19 cellular contexts compared by ENCODE assay signal in genomic region chr17:1792495-1793446, GRCh38. TPM values are rescaled to one million over a fixed set of nuclear protein-coding genes. Genes with fewer than 3 reads are reported as not detected.
A peak's percentile ranks its signal among the peaks of the same experiment; 100 is the strongest.
DNase-seq lines count a peak whose midpoint lies in the region; ATAC-seq and TF ChIP-seq lines count a peak whose summit lies in the region.
"Had no signal": no experiment of that assay in that cellular context is flagged by ENCODE, and none has a peak within 500 bp of the region (broad histone marks: within the 10 kb centered on the region; RNA-seq: fewer than 3 reads in every experiment).

No MANE protein-coding gene starts in this region.

- H3K4me1 Mint-ChIP-seq in activated T-cell treated with anti-CD3 and anti-CD28 coated beads, Interleukin-2, amount 50 U/mL, for 24 hours (ENCODE audit: low read depth) = peaks cover 17% of the 10 kb centered on the region
- H3K4me1 Mint-ChIP-seq in activated CD8-positive, alpha-beta T cell treated with anti-CD3 and anti-CD28 coated beads for 36 hours (ENCODE audit: low read depth) = peaks cover 10% of the 10 kb centered on the region

- H3K4me3 Mint-ChIP-seq in activated T-cell treated with anti-CD3 and anti-CD28 coated beads, Interleukin-2, amount 50 U/mL, for 24 hours = no peak overlapping the region
- no peak overlapping the region for H3K4me3 Mint-ChIP-seq in activated CD8-positive, alpha-beta T cell treated with anti-CD3 and anti-CD28 coated beads for 36 hours
- H3K4me3 Mint-ChIP-seq: activated CD4-positive, alpha-beta T cell treated with anti-CD3 and anti-CD28 coated beads for 36 hours; CD8-positive, alpha-beta memory T cell; natural killer cell; stimulated activated naive CD8-positive, alpha-beta T cell treated with anti-CD3 and anti-CD28 coated beads, Interleukin-15, Interleukin-2, amounts not matched to agents 100 ng/mL and 50 ng/mL, for 24 hours had no signal

- H3K36me3 ChIP-seq in spleen = peaks cover 0 to 42% (median 0%) of the 10 kb centered on the region in 6 donors

- H3K27me3 Mint-ChIP-seq in activated T-cell treated with anti-CD3 and anti-CD28 coated beads, Interleukin-2, amount 50 U/mL, for 24 hours = no peaks in the 10 kb centered on the region
- H3K27me3 Mint-ChIP-seq in activated CD8-positive, alpha-beta T cell treated with anti-CD3 and anti-CD28 coated beads for 36 hours = no peaks in the 10 kb centered on the region
- H3K27me3 Mint-ChIP-seq: activated CD4-positive, alpha-beta T cell treated with anti-CD3 and anti-CD28 coated beads for 36 hours; CD8-positive, alpha-beta memory T cell; stimulated activated naive CD8-positive, alpha-beta T cell treated with anti-CD3 and anti-CD28 coated beads, Interleukin-15, Interleukin-2, amounts not matched to agents 100 ng/mL and 50 ng/mL, for 24 hours had no signal

- 84 to 93% (median 91%) methylated on average over 23 of the region's 23 CpGs for WGBS in spleen, 5 donors

- CTCF ChIA-PET in activated CD8-positive, alpha-beta T cell treated with anti-CD3 and anti-CD28 coated beads for 36 hours (lab: Charles Lee) = interaction anchor here (0.7 to 1.0 kb wide), 2 partner anchors 12 to 71 kb away, joined by 3 to 4 read pairs; no protein-coding TSS in a partner anchor

- peak; percentile 15 for ATAC-seq in foreskin keratinocyte
- no peak for ATAC-seq in activated CD8-positive, alpha-beta T cell treated with anti-CD3 and anti-CD28 coated beads for 36 hours
- ATAC-seq: activated CD4-positive, alpha-beta T cell treated with anti-CD3 and anti-CD28 coated beads for 36 hours; activated naive CD4-positive, alpha-beta T cell treated with anti-CD3 and anti-CD28 coated beads, Interleukin-2, amount 50 U/mL, for 72 hours; natural killer cell had no signal

- no peaks in the 10 kb centered on the region for H3K9me3 Mint-ChIP-seq in activated T-cell treated with anti-CD3 and anti-CD28 coated beads, Interleukin-2, amount 50 U/mL, for 24 hours
- H3K9me3 Mint-ChIP-seq in activated CD8-positive, alpha-beta T cell treated with anti-CD3 and anti-CD28 coated beads for 36 hours = no peaks in the 10 kb centered on the region
- H3K9me3 Mint-ChIP-seq: activated naive CD4-positive, alpha-beta T cell treated with anti-CD3 and anti-CD28 coated beads, Interleukin-2, amount 50 U/mL, for 72 hours; CD8-positive, alpha-beta memory T cell; natural killer cell; stimulated activated naive CD8-positive, alpha-beta T cell treated with anti-CD3 and anti-CD28 coated beads, Interleukin-15, Interleukin-2, amounts not matched to agents 100 ng/mL and 50 ng/mL, for 24 hours had no signal

- H3K4me1 ChIP-seq in foreskin keratinocyte (peaks cover 29% of the 10 kb centered on the region), spleen (no peaks in the 10 kb centered on the region)

- H3K36me3 Mint-ChIP-seq in activated T-cell treated with anti-CD3 and anti-CD28 coated beads, Interleukin-2, amount 50 U/mL, for 24 hours (ENCODE audit: low read depth) = peaks cover 46% of the 10 kb centered on the region
- peaks cover 12% of the 10 kb centered on the region for H3K36me3 Mint-ChIP-seq in activated CD8-positive, alpha-beta T cell treated with anti-CD3 and anti-CD28 coated beads for 36 hours (ENCODE audit: low read depth)
- H3K36me3 Mint-ChIP-seq: natural killer cell had no signal

- H3K9me3 ChIP-seq in spleen = no peaks in the 10 kb centered on the region
- H3K9me3 ChIP-seq: A549 had no signal

- no peak for DNase-seq in activated T-cell treated with anti-CD3 and anti-CD28 coated beads, Interleukin-2, amount 50 U/mL, for 24 hours
- no peak for DNase-seq in activated T-cell treated with anti-CD3 and anti-CD28 coated beads for 4 hours
- DNase-seq in SK-N-DZ (ENCODE audit: low spot score) = peak; percentile 60
- no peak for DNase-seq in foreskin keratinocyte
- peak; percentile 25 for DNase-seq in spleen
- DNase-seq in NCI-H1694 treated with DMSO at 0.1 percent for 48 hours (lab: John Stamatoyannopoulos, UW) = no peak
- no peak for DNase-seq in activated CD8-positive, alpha-beta T cell treated with anti-CD3 and anti-CD28 coated beads for 36 hours
- DNase-seq in anterior cingulate cortex (lab: John Stamatoyannopoulos, UW) = no peak
- DNase-seq: activated CD4-positive, alpha-beta T cell treated with anti-CD3 and anti-CD28 coated beads for 36 hours; CD8-positive, alpha-beta memory T cell; foreskin melanocyte; KG1; natural killer cell; NCI-H1092; stimulated activated CD4-positive, alpha-beta T cell treated with anti-CD3 and anti-CD28 coated beads, Interleukin-15, amount 100 ng/mL, for 24 hours had no signal

- intact Hi-C loops in spleen (cut with DNase I; ENCODE audit: low total_unique reads) = no loop called here
- intact Hi-C loops in activated CD8-positive, alpha-beta T cell treated with anti-CD3 and anti-CD28 coated beads for 36 hours (cut with micrococcal nuclease) = no loop called here

- TF ChIP-seq CTCF in foreskin keratinocyte (conservative IDR thresholded peaks at IDR 0.05) (no peak), spleen (IDR thresholded peaks at IDR 0.05 in 8 of 11, conservative IDR thresholded peaks at IDR 0.05 in 3 of 11) (no peak)
- no peak for TF ChIP-seq CTCF in activated CD8-positive, alpha-beta T cell treated with anti-CD3 and anti-CD28 coated beads for 36 hours (IDR thresholded peaks at IDR 0.05)

- peak overlapping the region; percentile 44 for H3K27ac Mint-ChIP-seq in activated T-cell treated with anti-CD3 and anti-CD28 coated beads, Interleukin-2, amount 50 U/mL, for 24 hours
- no peak overlapping the region for H3K27ac Mint-ChIP-seq in activated CD8-positive, alpha-beta T cell treated with anti-CD3 and anti-CD28 coated beads for 36 hours
- H3K27ac Mint-ChIP-seq: activated CD4-positive, alpha-beta T cell treated with anti-CD3 and anti-CD28 coated beads for 36 hours; natural killer cell; stimulated activated naive CD8-positive, alpha-beta T cell treated with anti-CD3 and anti-CD28 coated beads, Interleukin-15, Interleukin-2, amounts not matched to agents 100 ng/mL and 50 ng/mL, for 24 hours had no signal

- H3K27me3 ChIP-seq in foreskin keratinocyte (no peaks in the 10 kb centered on the region), spleen (replicated peaks in 1 of 7) (no peaks in the 10 kb centered on the region)

- H3K27ac ChIP-seq in foreskin keratinocyte (peak overlapping the region; percentile 25), spleen (no peak overlapping the region)
- H3K27ac ChIP-seq: A549 had no signal

- no peak overlapping the region for H3K4me3 ChIP-seq in spleen
- H3K4me3 ChIP-seq: A549 had no signal

- POLR2A ChIA-PET in activated CD8-positive, alpha-beta T cell treated with anti-CD3 and anti-CD28 coated beads for 36 hours (lab: Charles Lee) = interaction anchor here (0.5 to 0.6 kb wide), 2 partner anchors 68 to 518 kb away, joined by 3 to 4 read pairs; partner anchors contain the start of gene WDR81

- no peak for TF ChIP-seq POLR2A in spleen (IDR thresholded peaks at IDR 0.05)

RNA-seq across cellular contexts. Expression of gene SERPINF1, which starts 30.9 kb away (rescaled TPM):
- polyA plus RNA-seq in SK-N-DZ (2014; cell fraction: cytosol; rRNA removed) = 458 and 511 TPM in 2 replicates
- polyA plus RNA-seq in SK-N-DZ (2014; cell fraction: nucleus; rRNA removed) = 288 and 352 TPM in 2 replicates
- total RNA-seq in foreskin keratinocyte (6.8 and 7.4 TPM in 2 replicates), spleen (100 to 1,000 TPM in 5 of 7 donors, 10 to 100 TPM in 2; 79.8 to 361 (median 192) TPM)
- polyA plus RNA-seq in foreskin keratinocyte (7.7 and 8.5 TPM in 2 replicates), spleen (100 to 1,000 TPM in 1 of 3 donors, 10 to 100 TPM in 2; 53.5 to 132 (median 99.5) TPM)
- 1 to 10 TPM; 6.8 to 6.9 TPM for total RNA-seq in activated CD8-positive, alpha-beta T cell treated with anti-CD3 and anti-CD28 coated beads for 36 hours
- total RNA-seq: lung microvascular endothelial cell had no signal

RNA-seq across cellular contexts. Expression of gene SMYD4, which starts 36.9 kb away (rescaled TPM):
- polyA plus RNA-seq in SK-N-DZ (2014; cell fraction: cytosol; rRNA removed) = 18.8 and 23.3 TPM in 2 replicates
- polyA plus RNA-seq in SK-N-DZ (2014; cell fraction: nucleus; rRNA removed) = 18.7 and 33.4 TPM in 2 replicates
- total RNA-seq in foreskin keratinocyte (9.6 TPM in 2 replicates), spleen (10 to 100 TPM; 17.2 to 28.1 (median 23.8) TPM)
- polyA plus RNA-seq in foreskin keratinocyte (3.0 and 3.5 TPM in 2 replicates), spleen (1 to 10 TPM; 3.8 to 6.1 (median 4.7) TPM)
- 10 to 100 TPM; 22.2 to 22.7 TPM for total RNA-seq in activated CD8-positive, alpha-beta T cell treated with anti-CD3 and anti-CD28 coated beads for 36 hours

RNA-seq across cellular contexts. Expression of gene RPA1, which starts 37.0 kb away (rescaled TPM):
- 20.6 and 27.8 TPM in 2 replicates for polyA plus RNA-seq in SK-N-DZ (2014; cell fraction: cytosol; rRNA removed)
- 24.8 and 38.3 TPM in 2 replicates for polyA plus RNA-seq in SK-N-DZ (2014; cell fraction: nucleus; rRNA removed)
- total RNA-seq in foreskin keratinocyte (44.4 and 52.9 TPM in 2 replicates), spleen (100 to 1,000 TPM in 1 of 7 donors, 10 to 100 TPM in 6; 25.2 to 101 (median 76.1) TPM)
- polyA plus RNA-seq in foreskin keratinocyte (43.0 and 59.6 TPM in 2 replicates), spleen (10 to 100 TPM; 20.7 to 29.5 (median 24.2) TPM)
- 100 to 1,000 TPM; 189 to 197 TPM for total RNA-seq in activated CD8-positive, alpha-beta T cell treated with anti-CD3 and anti-CD28 coated beads for 36 hours

RNA-seq across cellular contexts. Expression of gene SERPINF2, which starts 50.1 kb away (rescaled TPM):
- polyA plus RNA-seq in SK-N-DZ (2014; cell fraction: cytosol; rRNA removed) = 0.32 and 0.53 TPM in 2 replicates
- polyA plus RNA-seq in SK-N-DZ (2014; cell fraction: nucleus; rRNA removed) = 0.65 and 1.1 TPM in 2 replicates
- total RNA-seq in foreskin keratinocyte (1.2 and 1.3 TPM in 2 replicates), spleen (1 to 10 TPM; 1.6 to 7.9 (median 5.0) TPM)
- polyA plus RNA-seq in foreskin keratinocyte (1.3 and 1.8 TPM in 2 replicates), spleen (1 to 10 TPM; 3.5 to 7.0 (median 4.9) TPM)
- total RNA-seq in activated CD8-positive, alpha-beta T cell treated with anti-CD3 and anti-CD28 coated beads for 36 hours = under 1 TPM; 0.11 to 0.18 TPM
- total RNA-seq: lung microvascular endothelial cell had no signal
- polyA plus RNA-seq: CD8-positive, alpha-beta memory T cell had no signal

Comparison
In these comparisons a context has a peak if more than half of its experiments do, and no peak if none do; other contexts are left out.
1. DNase-seq: peak in SK-N-DZ (single experiment) and spleen (single experiment); none in activated T-cell treated with anti-CD3 and anti-CD28 coated beads, Interleukin-2, amount 50 U/mL, for 24 hours (single experiment), activated T-cell treated with anti-CD3 and anti-CD28 coated beads for 4 hours (single experiment), foreskin keratinocyte (0 of 2), NCI-H1694 treated with DMSO at 0.1 percent for 48 hours (single experiment), activated CD8-positive, alpha-beta T cell treated with anti-CD3 and anti-CD28 coated beads for 36 hours (single experiment) and anterior cingulate cortex (0 of 58).